Comparison of ENCODE assay signal across 2 cellular contexts in genomic region chr4:96916731-96917130, GRCh38.
TF ChIP-seq lines count a peak whose summit lies in the region.

No MANE protein-coding gene starts in this region.

TF ChIP-seq in SK-N-SH, 30 proteins besides CTCF, POLR2A, EP300 and RAD21 (continued from another document):
- TF ChIP-seq USF1 (IDR thresholded peaks at IDR 0.05; ENCODE audit: borderline replicate concordance, low read depth) (no peak), YY1 (IDR thresholded peaks at IDR 0.05; ENCODE audit: low read depth) (no peak), JUND (IDR thresholded peaks at IDR 0.05) (no peak), FOXJ3 (CRISPR knock-in tag; IDR thresholded peaks at IDR 0.05) (no peak), CHD2 (IDR thresholded peaks at IDR 0.05; ENCODE audit: low read length, partially characterized antibody) (no peak), TEAD4 (IDR thresholded peaks at IDR 0.05; ENCODE audit: borderline replicate concordance, insufficient read depth) (no peak)

TF ChIP-seq in SK-N-SH treated with all-trans-retinoic acid at 6 μM for 48 hours, 23 proteins besides CTCF, POLR2A, EP300 and RAD21 (continued from another document):
- TF ChIP-seq, protein P1, sequence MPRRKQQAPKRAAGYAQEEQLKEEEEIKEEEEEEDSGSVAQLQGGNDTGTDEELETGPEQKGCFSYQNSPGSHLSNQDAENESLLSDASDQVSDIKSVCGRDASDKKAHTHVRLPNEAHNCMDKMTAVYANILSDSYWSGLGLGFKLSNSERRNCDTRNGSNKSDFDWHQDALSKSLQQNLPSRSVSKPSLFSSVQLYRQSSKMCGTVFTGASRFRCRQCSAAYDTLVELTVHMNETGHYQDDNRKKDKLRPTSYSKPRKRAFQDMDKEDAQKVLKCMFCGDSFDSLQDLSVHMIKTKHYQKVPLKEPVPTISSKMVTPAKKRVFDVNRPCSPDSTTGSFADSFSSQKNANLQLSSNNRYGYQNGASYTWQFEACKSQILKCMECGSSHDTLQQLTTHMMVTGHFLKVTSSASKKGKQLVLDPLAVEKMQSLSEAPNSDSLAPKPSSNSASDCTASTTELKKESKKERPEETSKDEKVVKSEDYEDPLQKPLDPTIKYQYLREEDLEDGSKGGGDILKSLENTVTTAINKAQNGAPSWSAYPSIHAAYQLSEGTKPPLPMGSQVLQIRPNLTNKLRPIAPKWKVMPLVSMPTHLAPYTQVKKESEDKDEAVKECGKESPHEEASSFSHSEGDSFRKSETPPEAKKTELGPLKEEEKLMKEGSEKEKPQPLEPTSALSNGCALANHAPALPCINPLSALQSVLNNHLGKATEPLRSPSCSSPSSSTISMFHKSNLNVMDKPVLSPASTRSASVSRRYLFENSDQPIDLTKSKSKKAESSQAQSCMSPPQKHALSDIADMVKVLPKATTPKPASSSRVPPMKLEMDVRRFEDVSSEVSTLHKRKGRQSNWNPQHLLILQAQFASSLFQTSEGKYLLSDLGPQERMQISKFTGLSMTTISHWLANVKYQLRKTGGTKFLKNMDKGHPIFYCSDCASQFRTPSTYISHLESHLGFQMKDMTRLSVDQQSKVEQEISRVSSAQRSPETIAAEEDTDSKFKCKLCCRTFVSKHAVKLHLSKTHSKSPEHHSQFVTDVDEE (CRISPR knock-in tag; IDR thresholded peaks at IDR 0.05): no peak
- TF ChIP-seq CREB5 (CRISPR knock-in tag; IDR thresholded peaks at IDR 0.05; ENCODE audit: low read depth): no peak
- TF ChIP-seq, protein P2, sequence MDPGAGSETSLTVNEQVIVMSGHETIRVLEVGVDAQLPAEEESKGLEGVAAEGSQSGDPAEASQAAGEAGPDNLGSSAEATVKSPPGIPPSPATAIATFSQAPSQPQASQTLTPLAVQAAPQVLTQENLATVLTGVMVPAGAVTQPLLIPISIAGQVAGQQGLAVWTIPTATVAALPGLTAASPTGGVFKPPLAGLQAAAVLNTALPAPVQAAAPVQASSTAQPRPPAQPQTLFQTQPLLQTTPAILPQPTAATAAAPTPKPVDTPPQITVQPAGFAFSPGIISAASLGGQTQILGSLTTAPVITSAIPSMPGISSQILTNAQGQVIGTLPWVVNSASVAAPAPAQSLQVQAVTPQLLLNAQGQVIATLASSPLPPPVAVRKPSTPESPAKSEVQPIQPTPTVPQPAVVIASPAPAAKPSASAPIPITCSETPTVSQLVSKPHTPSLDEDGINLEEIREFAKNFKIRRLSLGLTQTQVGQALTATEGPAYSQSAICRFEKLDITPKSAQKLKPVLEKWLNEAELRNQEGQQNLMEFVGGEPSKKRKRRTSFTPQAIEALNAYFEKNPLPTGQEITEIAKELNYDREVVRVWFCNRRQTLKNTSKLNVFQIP (CRISPR knock-in tag; IDR thresholded peaks at IDR 0.05; ENCODE audit: borderline replicate concordance, low read depth): no peak
- no peak for TF ChIP-seq CSRNP3 (CRISPR knock-in tag; IDR thresholded peaks at IDR 0.05)
- TF ChIP-seq OSR1 (CRISPR knock-in tag; IDR thresholded peaks at IDR 0.05): no peak
- TF ChIP-seq GLIS3 (CRISPR knock-in tag; IDR thresholded peaks at IDR 0.05): no peak
TF ChIP-seq in SK-N-SH treated with all-trans-retinoic acid at 6 μM for 48 hours: peak in this region for 0.
